In genomic region chr20:63828951-63829350, GRCh38 we compare ENCODE assay signal across 20 cellular contexts. TPM values are rescaled to one million over a fixed set of nuclear protein-coding genes. Genes with fewer than 3 reads are reported as not detected.
DNase-seq lines count a peak whose midpoint lies in the region; ATAC-seq and TF ChIP-seq lines count a peak whose summit lies in the region.
"Had no signal": no experiment of that assay in that cellular context is flagged by ENCODE, and none has a peak within 500 bp of the region (broad histone marks: within the 10 kb centered on the region; RNA-seq: fewer than 3 reads in every experiment).

No MANE protein-coding gene starts in this region.

- H4K91ac ChIP-seq in trophoblast cell (ENCODE audit: low read depth, low read length): no peak overlapping the region

- TF ChIP-seq POLR2A in esophagus muscularis mucosa (IDR thresholded peaks at IDR 0.05; ENCODE audit: low read depth): no peak

- no peak overlapping the region for H2BK12ac ChIP-seq in trophoblast cell (ENCODE audit: low read length)

- no peak overlapping the region for H2BK120ac ChIP-seq in trophoblast cell (ENCODE audit: insufficient read depth, low read length, poor library complexity)

- no peaks in the 10 kb centered on the region for H3K36me3 Mint-ChIP-seq in CD8-positive, alpha-beta T cell
- H3K36me3 Mint-ChIP-seq: stimulated activated memory B cell treated with anti-CD40 and anti-IgM and Interleukin-4, amounts not matched to agents 10 μg/mL and 1 μg/mL and 100 μg/mL, for 72 hours had no signal

- H3K27ac Mint-ChIP-seq in CD8-positive, alpha-beta T cell: no peak overlapping the region
- H3K27ac Mint-ChIP-seq: activated CD8-positive, alpha-beta T cell treated with anti-CD3 and anti-CD28 coated beads, Interleukin-2, amount 10 ng/mL, durations not matched to agents 7 days and 5 days had no signal

- peak overlapping the region; percentile 38 for H3K9ac ChIP-seq in NT2/D1 (ENCODE audit: insufficient read length, low read depth)
- H3K9ac ChIP-seq in trophoblast cell (ENCODE audit: low read length): no peak overlapping the region

- H3K79me1 ChIP-seq in trophoblast cell (ENCODE audit: low read length): peaks cover 13% of the 10 kb centered on the region

- H2AK5ac ChIP-seq in trophoblast cell (ENCODE audit: low read length): no peak overlapping the region

- no peaks in the 10 kb centered on the region for H3K36me3 ChIP-seq in CD8-positive, alpha-beta T cell (ENCODE audit: insufficient read depth, low read length)
- H3K36me3 ChIP-seq in NT2/D1 (ENCODE audit: insufficient read depth, insufficient read length, low read length): no peaks in the 10 kb centered on the region
- H3K36me3 ChIP-seq in esophagus muscularis mucosa: peaks cover 0 to 3% (median 0%) of the 10 kb centered on the region in 4 donors
- no peaks in the 10 kb centered on the region for H3K36me3 ChIP-seq in trophoblast cell (ENCODE audit: control insufficient read depth in 1 of 2, insufficient read depth in 2 of 2, low read length in 2 of 2)
- H3K36me3 ChIP-seq: BE2C had no signal

- no peak overlapping the region for H3K4me3 ChIP-seq in CD8-positive, alpha-beta T cell (ENCODE audit: low read depth, low read length)
- H3K4me3 ChIP-seq in NT2/D1 (ENCODE audit: insufficient read length, low read depth) (peak overlapping the region; percentile 15), esophagus muscularis mucosa (peak overlapping the region; percentile 74 to 91 (median 76)), trophoblast cell (ENCODE audit: low read depth, low read length) (no peak overlapping the region)

- H4K12ac ChIP-seq in trophoblast cell (ENCODE audit: low read depth, low read length): no peak overlapping the region

- no peak overlapping the region for H3K4ac ChIP-seq in trophoblast cell (ENCODE audit: low read depth, low read length)

- WGBS in esophagus muscularis mucosa: 66% methylated on average over 10 of the region's 10 CpGs
- WGBS in trophoblast cell (ENCODE audit: extremely low coverage, insufficient coverage, insufficient read length): no CpG with 5 or more reads among the region's 10 CpGs

- H3K4me2 ChIP-seq in trophoblast cell (ENCODE audit: low read length): peak overlapping the region; percentile 75

- H4K8ac ChIP-seq in trophoblast cell (ENCODE audit: low read depth, low read length): no peak overlapping the region

- CTCF ChIA-PET in CD8-positive, alpha-beta T cell (lab: Charles Lee): no interaction called here

- ATAC-seq in CD8-positive, alpha-beta T cell: no peak
- no peak for ATAC-seq in GM21576 (IDR thresholded peaks at IDR 0.05; ENCODE audit: unreplicated experiment)
- ATAC-seq: activated CD8-positive, alpha-beta T cell treated with anti-CD3 and anti-CD28 coated beads, Interleukin-2, amount 10 ng/mL, durations not matched to agents 7 days and 5 days; stimulated activated memory B cell treated with anti-CD40 and anti-IgM and Interleukin-4, amounts not matched to agents 10 μg/mL and 1 μg/mL and 100 μg/mL, for 72 hours had no signal

- H3K79me2 ChIP-seq in trophoblast cell (ENCODE audit: control insufficient read depth, insufficient read depth, low read length, poor library complexity): peaks cover 8% of the 10 kb centered on the region

- H3K4me1 ChIP-seq in CD8-positive, alpha-beta T cell (ENCODE audit: insufficient read depth, low read length): peaks cover 10% of the 10 kb centered on the region
- peaks cover 26% of the 10 kb centered on the region for H3K4me1 ChIP-seq in NT2/D1 (ENCODE audit: insufficient read depth, insufficient read length)
- H3K4me1 ChIP-seq in esophagus muscularis mucosa: peaks cover 29 to 55% (median 47%) of the 10 kb centered on the region in 4 donors
- peaks cover 17 to 24% of the 10 kb centered on the region in 2 experiments for H3K4me1 ChIP-seq in trophoblast cell (ENCODE audit: control insufficient read depth in 1 of 2, insufficient read depth in 2 of 2, low read length in 2 of 2)
- H3K4me1 ChIP-seq: BE2C had no signal

- no peak for TF ChIP-seq EP300 in esophagus muscularis mucosa (IDR thresholded peaks at IDR 0.05)

- DNase-seq in CD8-positive, alpha-beta T cell: no peak
- no peak for DNase-seq in NT2/D1 (ENCODE audit: low read depth, low spot score)
- no peak for DNase-seq in esophagus muscularis mucosa (ENCODE audit: extremely low spot score)
- no peak for DNase-seq in trophoblast cell
- no peak for DNase-seq in GM20000 (ENCODE audit: low spot score)
- no peak for DNase-seq in dedifferentiated amniotic fluid mesenchymal stem cell (ENCODE audit: extremely low spot score)
- DNase-seq in NCI-H69 (lab: John Stamatoyannopoulos, UW): no peak
- DNase-seq: activated CD8-positive, alpha-beta T cell treated with anti-CD3 and anti-CD28 coated beads, Interleukin-2, amount 10 ng/mL, durations not matched to agents 7 days and 5 days; BE2C; kidney glomerular epithelial cell; NCI-H1417 treated with DMSO at 0.1 percent for 48 hours; NCI-H510A; RPMI8226; stimulated activated CD4-positive, alpha-beta T cell treated with anti-CD3 and anti-CD28 coated beads, Interleukin-1b, Interleukin-23, amount 100 ng/mL, for 48 hours had no signal

- H3K4me1 Mint-ChIP-seq in CD8-positive, alpha-beta T cell (ENCODE audit: low read depth): peaks cover 10% of the 10 kb centered on the region

- H3K9me3 ChIP-seq in CD8-positive, alpha-beta T cell (ENCODE audit: low read length): no peaks in the 10 kb centered on the region
- H3K9me3 ChIP-seq in NT2/D1 (ENCODE audit: insufficient read depth, low read length): no peaks in the 10 kb centered on the region
- H3K9me3 ChIP-seq in esophagus muscularis mucosa: no peaks in the 10 kb centered on the region
- no peaks in the 10 kb centered on the region for H3K9me3 ChIP-seq in trophoblast cell (ENCODE audit: insufficient read depth, low read depth, low read length)
- H3K9me3 ChIP-seq: BE2C had no signal

- H3K27ac ChIP-seq in CD8-positive, alpha-beta T cell (ENCODE audit: low read depth, low read length): no peak overlapping the region
- peak overlapping the region in 2 of 4 donors; percentile 37 to 82 for H3K27ac ChIP-seq in esophagus muscularis mucosa (replicated peaks in 1 of 4)
- no peak overlapping the region for H3K27ac ChIP-seq in trophoblast cell (ENCODE audit: low read depth, low read length)

- peak overlapping the region; percentile 26 for H3K4me3 Mint-ChIP-seq in CD8-positive, alpha-beta T cell

- no peaks in the 10 kb centered on the region for H3K9me3 Mint-ChIP-seq in CD8-positive, alpha-beta T cell
- H3K9me3 Mint-ChIP-seq: activated naive CD4-positive, alpha-beta T cell treated with anti-CD3 and anti-CD28 coated beads, Interleukin-2, amount 50 U/mL, for 24 hours; stimulated activated memory B cell treated with anti-CD40 and anti-IgM and Interleukin-4, amounts not matched to agents 10 μg/mL and 1 μg/mL and 100 μg/mL, for 72 hours had no signal

- no peak overlapping the region for H3K14ac ChIP-seq in trophoblast cell (ENCODE audit: low read length)

- H3K27me3 ChIP-seq in CD8-positive, alpha-beta T cell (ENCODE audit: insufficient read depth, low read length): peaks cover 15% of the 10 kb centered on the region
- H3K27me3 ChIP-seq in NT2/D1 (ENCODE audit: insufficient read depth, insufficient read length): peaks cover 31% of the 10 kb centered on the region
- H3K27me3 ChIP-seq in esophagus muscularis mucosa: peaks cover 0 to 36% (median 0%) of the 10 kb centered on the region in 4 donors
- peaks cover 5% of the 10 kb centered on the region for H3K27me3 ChIP-seq in trophoblast cell (ENCODE audit: insufficient read depth, low read length)

- POLR2A ChIA-PET in CD8-positive, alpha-beta T cell (lab: Charles Lee): no interaction called here

- H2AFZ ChIP-seq in trophoblast cell (ENCODE audit: insufficient read depth, low read length, poor library complexity): no peak overlapping the region

- H2BK5ac ChIP-seq in trophoblast cell (ENCODE audit: low read depth, low read length, poor library complexity): no peak overlapping the region

- intact Hi-C loops in CD8-positive, alpha-beta T cell (cut with DNase I, micrococcal nuclease): no loop called here
- intact Hi-C loops in esophagus muscularis mucosa (cut with DNase I): no loop called here

- H3K27me3 Mint-ChIP-seq in CD8-positive, alpha-beta T cell (ENCODE audit: low read depth): peaks cover 43% of the 10 kb centered on the region

- TF ChIP-seq CTCF in CD8-positive, alpha-beta T cell (IDR thresholded peaks at IDR 0.05): no peak
- TF ChIP-seq CTCF in esophagus muscularis mucosa (IDR thresholded peaks at IDR 0.05) (no peak), GM20000 (IDR thresholded peaks at IDR 0.05; ENCODE audit: extremely low read depth, missing control alignments) (no peak)

- H3K23ac ChIP-seq in trophoblast cell (ENCODE audit: low read length): no peak overlapping the region

- H3K18ac ChIP-seq in trophoblast cell (ENCODE audit: low read length): no peak overlapping the region

RNA-seq across cellular contexts. Expression of gene ZBTB46, which starts 2.1 kb away (rescaled TPM):
- not detected for total RNA-seq in CD8-positive, alpha-beta T cell
- 10 to 100 TPM in 3 of 4 donors, 1 to 10 TPM in 1; 9.6 to 22.8 (median 13.8) TPM for total RNA-seq in esophagus muscularis mucosa
- 5.9 and 6.3 TPM in 2 replicates for polyA plus RNA-seq in trophoblast cell (2013)

RNA-seq across cellular contexts. Expression of gene ABHD16B, which starts 32.3 kb away (rescaled TPM):
- total RNA-seq in CD8-positive, alpha-beta T cell: not detected
- total RNA-seq in esophagus muscularis mucosa: not detected
- polyA plus RNA-seq in trophoblast cell (2013): not detected in 2 replicates
- total RNA-seq: activated CD8-positive, alpha-beta T cell treated with anti-CD3 and anti-CD28 coated beads, Interleukin-2, amount 10 ng/mL, durations not matched to agents 7 days and 5 days; chondrocyte; HT1080; omental fat pad had no signal

RNA-seq across cellular contexts. Expression of gene TPD52L2, which starts 36.1 kb away (rescaled TPM):
- 10 to 100 TPM; 18.7 to 19.4 TPM for total RNA-seq in CD8-positive, alpha-beta T cell
- 100 to 1,000 TPM; 110 to 162 (median 134) TPM for total RNA-seq in esophagus muscularis mucosa
- polyA plus RNA-seq in trophoblast cell (2013): 67.0 and 68.3 TPM in 2 replicates

Comparison
In these comparisons a context has a peak if more than half of its experiments do, and no peak if none do; other contexts are left out.
1. H3K4me3 ChIP-seq: peak in NT2/D1 (single experiment) and esophagus muscularis mucosa (4 of 4); none in CD8-positive, alpha-beta T cell (single experiment) and trophoblast cell (single experiment).
2. RNA of gene ZBTB46, which starts 2.1 kb away (total RNA-seq): 9.6 to 22.8 TPM in esophagus muscularis mucosa; not detected in CD8-positive, alpha-beta T cell; every median in the first group is over 4 times any median in the second.
3. RNA of gene TPD52L2, which starts 36.1 kb away (total RNA-seq): 110 to 162 TPM in esophagus muscularis mucosa; 18.7 to 19.4 TPM in CD8-positive, alpha-beta T cell; every median in the first group is over 4 times any median in the second.